Comparison of ENCODE assay signal across 9 cellular contexts in the genomic region with DNA sequence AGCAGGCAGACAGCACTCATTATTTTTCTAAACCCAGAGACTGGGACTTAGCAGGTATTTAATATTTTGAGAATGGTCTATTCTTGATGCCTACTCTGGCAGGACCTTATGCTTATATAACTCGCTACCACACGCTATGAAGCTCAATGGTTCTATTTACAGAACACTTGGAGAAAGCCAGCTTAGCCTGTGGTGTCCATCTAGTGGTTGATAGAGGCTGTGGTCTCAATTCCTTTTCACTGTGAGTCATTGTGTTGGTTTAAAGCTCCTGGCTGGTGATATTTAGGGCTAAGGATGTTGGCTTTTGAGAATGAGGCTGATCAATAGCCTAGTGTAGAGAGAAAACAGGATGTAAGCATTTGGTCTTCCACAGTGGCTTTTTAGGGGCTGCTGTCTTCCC.
DNase-seq lines count a peak whose midpoint lies in the region; ATAC-seq and TF ChIP-seq lines count a peak whose summit lies in the region.
"Had no signal": no experiment of that assay in that cellular context is flagged by ENCODE, and none has a peak within 500 bp of the region (broad histone marks: within the 10 kb centered on the region; RNA-seq: fewer than 3 reads in every experiment).

No MANE protein-coding gene starts in this region.

- intact Hi-C loops in left colon (cut with DNase I, micrococcal nuclease), result loop anchor here (5.0 to 10.0 kb wide), 2 partner anchors 158 to 161 kb away; no protein-coding TSS in a partner anchor

- H3K9ac ChIP-seq in H9 (ENCODE audit: extremely low read depth, insufficient read length, low read length), result no peak overlapping the region
- no peak overlapping the region for H3K9ac ChIP-seq in muscle layer of colon (ENCODE audit: low read length)

- H2AK5ac ChIP-seq in H9 (ENCODE audit: insufficient read length, low read length), result no peak overlapping the region

- no peak overlapping the region for H2BK20ac ChIP-seq in H9 (ENCODE audit: low read depth, low read length, poor library complexity, severe bottlenecking)

- peaks cover 17 to 24% (median 24%) of the 10 kb centered on the region in 3 experiments for H3K36me3 Mint-ChIP-seq in H9 (ENCODE audit: insufficient read depth in 1 of 3, low read depth in 3 of 3)
- no peaks in the 10 kb centered on the region for H3K36me3 Mint-ChIP-seq in T-helper 2 cell treated with Interferon-gamma antibody and Interleukin-4, amounts not matched to agents 5 μg/mL and 100 μg/mL, for 36 hours (ENCODE audit: low read depth)
- H3K36me3 Mint-ChIP-seq: naive B cell had no signal

- no peak overlapping the region for H4K91ac ChIP-seq in H9 (ENCODE audit: insufficient read length, low read depth, low read length)

- no peak overlapping the region for H4K8ac ChIP-seq in H9 (replicated peaks; ENCODE audit: insufficient read length, low read depth, low read length)

- peaks cover 2% of the 10 kb centered on the region; the same call in 1 of the 2 replicates for H3K27me3 Mint-ChIP-seq in H9 (ENCODE audit: low read depth)
- peaks cover 21% of the 10 kb centered on the region for H3K27me3 Mint-ChIP-seq in T-helper 2 cell treated with Interferon-gamma antibody and Interleukin-4, amounts not matched to agents 5 μg/mL and 100 μg/mL, for 36 hours (ENCODE audit: low read depth)

- H3K14ac ChIP-seq in H9 (ENCODE audit: insufficient read depth, low read length), result no peak overlapping the region

- H3T11ph ChIP-seq in H9 (ENCODE audit: low read length), result no peak overlapping the region

- peak; percentile 68 for TF ChIP-seq CTCF in H9 (conservative IDR thresholded peaks at IDR 0.05)

- H3K4me1 Mint-ChIP-seq in H9, result peaks cover 51 to 54% of the 10 kb centered on the region in 2 experiments
- H3K4me1 Mint-ChIP-seq in T-helper 2 cell treated with Interferon-gamma antibody and Interleukin-4, amounts not matched to agents 5 μg/mL and 100 μg/mL, for 36 hours (ENCODE audit: low read depth), result peaks cover 5% of the 10 kb centered on the region

- H3K27me3 ChIP-seq in H9 (ENCODE audit: insufficient read depth, low read length) (no peaks in the 10 kb centered on the region), muscle layer of colon (ENCODE audit: control insufficient read depth in 1 of 2, insufficient read depth in 2 of 2, low read length in 2 of 2) (no peaks in the 10 kb centered on the region)

- ATAC-seq in GM18502 (IDR thresholded peaks at IDR 0.05; ENCODE audit: poor library complexity, unreplicated experiment), result no peak
- no peak for ATAC-seq in left colon
- no peak for ATAC-seq in GM21390 (IDR thresholded peaks at IDR 0.05; ENCODE audit: unreplicated experiment)

- no peaks in the 10 kb centered on the region for H3K23me2 ChIP-seq in H9 (ENCODE audit: insufficient read length, low read depth, low read length, poor library complexity, severe bottlenecking)

- no peak overlapping the region for H2BK5ac ChIP-seq in H9 (ENCODE audit: insufficient read length, low read length)

- no peaks in the 10 kb centered on the region; a peak in 1 of 5 replicates for H3K9me3 Mint-ChIP-seq in H9
- H3K9me3 Mint-ChIP-seq in T-helper 2 cell treated with Interferon-gamma antibody and Interleukin-4, amounts not matched to agents 5 μg/mL and 100 μg/mL, for 36 hours, result no peaks in the 10 kb centered on the region
- H3K9me3 Mint-ChIP-seq: naive B cell had no signal

- no peak overlapping the region for H2BK120ac ChIP-seq in H9 (ENCODE audit: low read depth, low read length, poor library complexity, severe bottlenecking)

- H3K4me3 ChIP-seq in muscle layer of colon (ENCODE audit: low read depth in 1 of 2, low read length in 2 of 2), result no peak overlapping the region

- WGBS in H9 (ENCODE audit: extremely low coverage, insufficient read length, low lambda C conversion rate), result no CpG with 5 or more reads among the region's 2 CpGs

- H3K4me1 ChIP-seq in H9 (ENCODE audit: insufficient read depth, low read length) (peaks cover 21% of the 10 kb centered on the region), muscle layer of colon (ENCODE audit: insufficient read depth, low read length) (peaks cover 49% of the 10 kb centered on the region)

- peaks cover 34% of the 10 kb centered on the region for H3K36me3 ChIP-seq in muscle layer of colon (ENCODE audit: insufficient read depth, low read length)

- no peak overlapping the region for H3K18ac ChIP-seq in H9 (ENCODE audit: insufficient read length, low read depth, low read length)

- no peak overlapping the region for H3K56ac ChIP-seq in H9 (ENCODE audit: insufficient read length, low read depth, low read length)

- no peak overlapping the region for H3K23ac ChIP-seq in H9 (ENCODE audit: insufficient read length, low read depth, low read length)

- H3K9me3 ChIP-seq in H9 (ENCODE audit: control insufficient read depth, low read depth, low read length) (no peaks in the 10 kb centered on the region), muscle layer of colon (ENCODE audit: low read length) (no peaks in the 10 kb centered on the region)

- H2BK12ac ChIP-seq in H9 (ENCODE audit: insufficient read length, low read depth, low read length), result no peak overlapping the region

- H4K20me1 ChIP-seq in H9 (ENCODE audit: control insufficient read depth, insufficient read depth, insufficient read length), result no peaks in the 10 kb centered on the region

- peak overlapping the region in 1 of 2 experiments; percentile 24; a peak in 2 of 5 replicates for H3K4me3 Mint-ChIP-seq in H9
- no peak overlapping the region for H3K4me3 Mint-ChIP-seq in T-helper 2 cell treated with Interferon-gamma antibody and Interleukin-4, amounts not matched to agents 5 μg/mL and 100 μg/mL, for 36 hours
- H3K4me3 Mint-ChIP-seq: naive B cell had no signal

- H3K27ac ChIP-seq in H9 (ENCODE audit: insufficient read length, low read depth, low read length) (no peak overlapping the region), muscle layer of colon (ENCODE audit: low read depth, low read length) (peak overlapping the region; percentile 9)

- no peak overlapping the region for H2BK15ac ChIP-seq in H9 (ENCODE audit: low read depth, low read length)

- no peaks in the 10 kb centered on the region; the same call in 1 of the 2 replicates for H3K79me2 ChIP-seq in H9 (ENCODE audit: insufficient read depth, low read length)

- no peaks in the 10 kb centered on the region for H3K79me1 ChIP-seq in H9 (ENCODE audit: insufficient read depth, low read depth, low read length, poor library complexity, severe bottlenecking)

- DNase-seq in H9 (peak; percentile 42), NCI-H69 (lab: John Stamatoyannopoulos, UW) (peak; percentile 80), epidermal melanocyte (ENCODE audit: insufficient read length, low spot score) (peak; percentile 67), left colon (no peak)
- no peak for DNase-seq in T-helper 2 cell treated with Interferon-gamma antibody and Interleukin-4, amounts not matched to agents 5 μg/mL and 100 μg/mL, for 36 hours (ENCODE audit: low spot score)
- DNase-seq: naive B cell had no signal

- no peak overlapping the region for H2AFZ ChIP-seq in H9 (ENCODE audit: low read length)

- H3K4ac ChIP-seq in H9 (ENCODE audit: low read depth, low read length), result no peak overlapping the region

- H3K27ac Mint-ChIP-seq in H9, result peak overlapping the region; percentile 91 to 95 (median 93); a peak in 5 of 7 replicates
- H3K27ac Mint-ChIP-seq in T-helper 2 cell treated with Interferon-gamma antibody and Interleukin-4, amounts not matched to agents 5 μg/mL and 100 μg/mL, for 36 hours, result no peak overlapping the region

- no peak overlapping the region for H3K4me2 ChIP-seq in H9 (ENCODE audit: insufficient read depth, insufficient read length, low read length)

- H4K5ac ChIP-seq in H9 (ENCODE audit: insufficient read length, low read depth, low read length), result no peak overlapping the region

Comparison
In these comparisons a context has a peak if more than half of its experiments do, and no peak if none do; other contexts are left out.
1. DNase-seq: peak in H9 (single experiment), NCI-H69 (single experiment) and epidermal melanocyte (single experiment); none in left colon (0 of 2) and T-helper 2 cell treated with Interferon-gamma antibody and Interleukin-4, amounts not matched to agents 5 μg/mL and 100 μg/mL, for 36 hours (single experiment).